Comparison of ENCODE assay signal across 1 cellular context in the genomic region with DNA sequence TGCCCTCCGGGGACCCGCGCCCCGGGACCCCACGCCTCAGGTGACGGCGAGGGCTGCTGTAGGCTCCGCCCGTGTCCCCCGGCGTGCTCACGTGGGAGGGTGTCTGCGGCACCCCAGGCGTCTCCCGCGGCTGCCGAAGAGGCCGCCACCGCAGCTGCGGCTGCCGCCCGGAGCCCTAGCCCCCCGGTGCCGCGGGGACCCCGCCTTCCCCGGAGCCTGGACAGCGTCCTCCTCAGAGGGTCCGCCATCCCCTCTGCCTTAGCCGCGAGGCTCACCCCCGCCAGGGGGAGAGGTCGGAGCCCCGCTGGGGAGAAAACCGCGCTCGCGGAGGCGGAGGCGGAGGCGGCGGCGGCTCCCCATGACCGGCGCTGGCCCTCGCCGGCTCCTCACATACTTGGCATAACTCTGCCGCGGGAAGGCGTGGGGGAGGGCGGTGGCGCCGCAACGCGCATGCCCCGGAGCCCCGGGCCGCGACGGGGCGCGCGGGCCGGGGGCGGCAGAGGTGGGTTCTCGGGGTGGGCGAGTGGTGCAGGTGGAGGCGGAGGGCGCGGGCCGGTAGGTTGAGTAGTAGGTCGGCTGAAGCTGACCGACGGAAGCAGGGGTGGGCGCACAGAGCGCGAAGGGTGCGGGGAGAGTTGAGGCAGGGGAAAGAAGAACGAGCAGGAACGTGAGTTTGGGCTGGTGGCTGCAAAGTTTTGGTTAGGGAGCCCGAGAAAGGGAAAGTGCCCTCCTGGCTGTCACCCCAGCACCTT.
TF ChIP-seq lines count a peak whose summit lies in the region.

No MANE protein-coding gene starts in this region.

TF ChIP-seq in GM12878, 131 proteins besides CTCF, POLR2A, EP300 and RAD21 (continued from another document):
- TF ChIP-seq, protein P1, sequence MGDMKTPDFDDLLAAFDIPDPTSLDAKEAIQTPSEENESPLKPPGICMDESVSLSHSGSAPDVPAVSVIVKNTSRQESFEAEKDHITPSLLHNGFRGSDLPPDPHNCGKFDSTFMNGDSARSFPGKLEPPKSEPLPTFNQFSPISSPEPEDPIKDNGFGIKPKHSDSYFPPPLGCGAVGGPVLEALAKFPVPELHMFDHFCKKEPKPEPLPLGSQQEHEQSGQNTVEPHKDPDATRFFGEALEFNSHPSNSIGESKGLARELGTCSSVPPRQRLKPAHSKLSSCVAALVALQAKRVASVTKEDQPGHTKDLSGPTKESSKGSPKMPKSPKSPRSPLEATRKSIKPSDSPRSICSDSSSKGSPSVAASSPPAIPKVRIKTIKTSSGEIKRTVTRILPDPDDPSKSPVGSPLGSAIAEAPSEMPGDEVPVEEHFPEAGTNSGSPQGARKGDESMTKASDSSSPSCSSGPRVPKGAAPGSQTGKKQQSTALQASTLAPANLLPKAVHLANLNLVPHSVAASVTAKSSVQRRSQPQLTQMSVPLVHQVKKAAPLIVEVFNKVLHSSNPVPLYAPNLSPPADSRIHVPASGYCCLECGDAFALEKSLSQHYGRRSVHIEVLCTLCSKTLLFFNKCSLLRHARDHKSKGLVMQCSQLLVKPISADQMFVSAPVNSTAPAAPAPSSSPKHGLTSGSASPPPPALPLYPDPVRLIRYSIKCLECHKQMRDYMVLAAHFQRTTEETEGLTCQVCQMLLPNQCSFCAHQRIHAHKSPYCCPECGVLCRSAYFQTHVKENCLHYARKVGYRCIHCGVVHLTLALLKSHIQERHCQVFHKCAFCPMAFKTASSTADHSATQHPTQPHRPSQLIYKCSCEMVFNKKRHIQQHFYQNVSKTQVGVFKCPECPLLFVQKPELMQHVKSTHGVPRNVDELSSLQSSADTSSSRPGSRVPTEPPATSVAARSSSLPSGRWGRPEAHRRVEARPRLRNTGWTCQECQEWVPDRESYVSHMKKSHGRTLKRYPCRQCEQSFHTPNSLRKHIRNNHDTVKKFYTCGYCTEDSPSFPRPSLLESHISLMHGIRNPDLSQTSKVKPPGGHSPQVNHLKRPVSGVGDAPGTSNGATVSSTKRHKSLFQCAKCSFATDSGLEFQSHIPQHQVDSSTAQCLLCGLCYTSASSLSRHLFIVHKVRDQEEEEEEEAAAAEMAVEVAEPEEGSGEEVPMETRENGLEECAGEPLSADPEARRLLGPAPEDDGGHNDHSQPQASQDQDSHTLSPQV (IDR thresholded peaks at IDR 0.05): no peak
- no peak for TF ChIP-seq TCF7 (IDR thresholded peaks at IDR 0.05; ENCODE audit: borderline replicate concordance)
- TF ChIP-seq, protein P2, sequence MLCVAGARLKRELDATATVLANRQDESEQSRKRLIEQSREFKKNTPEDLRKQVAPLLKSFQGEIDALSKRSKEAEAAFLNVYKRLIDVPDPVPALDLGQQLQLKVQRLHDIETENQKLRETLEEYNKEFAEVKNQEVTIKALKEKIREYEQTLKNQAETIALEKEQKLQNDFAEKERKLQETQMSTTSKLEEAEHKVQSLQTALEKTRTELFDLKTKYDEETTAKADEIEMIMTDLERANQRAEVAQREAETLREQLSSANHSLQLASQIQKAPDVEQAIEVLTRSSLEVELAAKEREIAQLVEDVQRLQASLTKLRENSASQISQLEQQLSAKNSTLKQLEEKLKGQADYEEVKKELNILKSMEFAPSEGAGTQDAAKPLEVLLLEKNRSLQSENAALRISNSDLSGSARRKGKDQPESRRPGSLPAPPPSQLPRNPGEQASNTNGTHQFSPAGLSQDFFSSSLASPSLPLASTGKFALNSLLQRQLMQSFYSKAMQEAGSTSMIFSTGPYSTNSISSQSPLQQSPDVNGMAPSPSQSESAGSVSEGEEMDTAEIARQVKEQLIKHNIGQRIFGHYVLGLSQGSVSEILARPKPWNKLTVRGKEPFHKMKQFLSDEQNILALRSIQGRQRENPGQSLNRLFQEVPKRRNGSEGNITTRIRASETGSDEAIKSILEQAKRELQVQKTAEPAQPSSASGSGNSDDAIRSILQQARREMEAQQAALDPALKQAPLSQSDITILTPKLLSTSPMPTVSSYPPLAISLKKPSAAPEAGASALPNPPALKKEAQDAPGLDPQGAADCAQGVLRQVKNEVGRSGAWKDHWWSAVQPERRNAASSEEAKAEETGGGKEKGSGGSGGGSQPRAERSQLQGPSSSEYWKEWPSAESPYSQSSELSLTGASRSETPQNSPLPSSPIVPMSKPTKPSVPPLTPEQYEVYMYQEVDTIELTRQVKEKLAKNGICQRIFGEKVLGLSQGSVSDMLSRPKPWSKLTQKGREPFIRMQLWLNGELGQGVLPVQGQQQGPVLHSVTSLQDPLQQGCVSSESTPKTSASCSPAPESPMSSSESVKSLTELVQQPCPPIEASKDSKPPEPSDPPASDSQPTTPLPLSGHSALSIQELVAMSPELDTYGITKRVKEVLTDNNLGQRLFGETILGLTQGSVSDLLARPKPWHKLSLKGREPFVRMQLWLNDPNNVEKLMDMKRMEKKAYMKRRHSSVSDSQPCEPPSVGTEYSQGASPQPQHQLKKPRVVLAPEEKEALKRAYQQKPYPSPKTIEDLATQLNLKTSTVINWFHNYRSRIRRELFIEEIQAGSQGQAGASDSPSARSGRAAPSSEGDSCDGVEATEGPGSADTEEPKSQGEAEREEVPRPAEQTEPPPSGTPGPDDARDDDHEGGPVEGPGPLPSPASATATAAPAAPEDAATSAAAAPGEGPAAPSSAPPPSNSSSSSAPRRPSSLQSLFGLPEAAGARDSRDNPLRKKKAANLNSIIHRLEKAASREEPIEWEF (IDR thresholded peaks at IDR 0.05; ENCODE audit: insufficient replicate concordance, low read depth, low read length): no peak
- TF ChIP-seq, protein P3, sequence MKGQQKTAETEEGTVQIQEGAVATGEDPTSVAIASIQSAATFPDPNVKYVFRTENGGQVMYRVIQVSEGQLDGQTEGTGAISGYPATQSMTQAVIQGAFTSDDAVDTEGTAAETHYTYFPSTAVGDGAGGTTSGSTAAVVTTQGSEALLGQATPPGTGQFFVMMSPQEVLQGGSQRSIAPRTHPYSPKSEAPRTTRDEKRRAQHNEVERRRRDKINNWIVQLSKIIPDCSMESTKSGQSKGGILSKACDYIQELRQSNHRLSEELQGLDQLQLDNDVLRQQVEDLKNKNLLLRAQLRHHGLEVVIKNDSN (IDR thresholded peaks at IDR 0.05; ENCODE audit: borderline replicate concordance, extremely low read length, insufficient read depth, low read depth, low read length): peak; percentile 76
- TF ChIP-seq CREM (IDR thresholded peaks at IDR 0.05; ENCODE audit: low read depth): 0 out of 2 replicates have a peak, but pooled peaks have one; percentile 15
- TF ChIP-seq, protein P4, sequence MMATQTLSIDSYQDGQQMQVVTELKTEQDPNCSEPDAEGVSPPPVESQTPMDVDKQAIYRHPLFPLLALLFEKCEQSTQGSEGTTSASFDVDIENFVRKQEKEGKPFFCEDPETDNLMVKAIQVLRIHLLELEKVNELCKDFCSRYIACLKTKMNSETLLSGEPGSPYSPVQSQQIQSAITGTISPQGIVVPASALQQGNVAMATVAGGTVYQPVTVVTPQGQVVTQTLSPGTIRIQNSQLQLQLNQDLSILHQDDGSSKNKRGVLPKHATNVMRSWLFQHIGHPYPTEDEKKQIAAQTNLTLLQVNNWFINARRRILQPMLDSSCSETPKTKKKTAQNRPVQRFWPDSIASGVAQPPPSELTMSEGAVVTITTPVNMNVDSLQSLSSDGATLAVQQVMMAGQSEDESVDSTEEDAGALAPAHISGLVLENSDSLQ (IDR thresholded peaks at IDR 0.05): no peak
- peak in 1 of 2 experiments; percentile 62; a peak in 2 of 4 replicates for TF ChIP-seq BHLHE40 (IDR thresholded peaks at IDR 0.05; ENCODE audit: borderline replicate concordance in 1 of 2, low read depth in 2 of 2, low read length in 1 of 2)
- no peak for TF ChIP-seq PAX8 (IDR thresholded peaks at IDR 0.05)
- TF ChIP-seq STAT3 (IDR thresholded peaks at IDR 0.05; ENCODE audit: low read depth, low read length): no peak
- no peak for TF ChIP-seq MTA3 (IDR thresholded peaks at IDR 0.05; ENCODE audit: borderline replicate concordance, low read length)
- no peak for TF ChIP-seq SREBF2 (IDR thresholded peaks at IDR 0.05; ENCODE audit: low read length)
- TF ChIP-seq CREB1 (IDR thresholded peaks at IDR 0.05; ENCODE audit: low read depth): peak; percentile 2; the same call in 1 of the 2 replicates
- TF ChIP-seq EGR1 (IDR thresholded peaks at IDR 0.05; ENCODE audit: borderline replicate concordance in 1 of 2, low read depth in 2 of 2, low read length in 2 of 2): peak in 1 of 2 experiments; percentile 74; a peak in 2 of 3 replicates
- TF ChIP-seq, protein P5, sequence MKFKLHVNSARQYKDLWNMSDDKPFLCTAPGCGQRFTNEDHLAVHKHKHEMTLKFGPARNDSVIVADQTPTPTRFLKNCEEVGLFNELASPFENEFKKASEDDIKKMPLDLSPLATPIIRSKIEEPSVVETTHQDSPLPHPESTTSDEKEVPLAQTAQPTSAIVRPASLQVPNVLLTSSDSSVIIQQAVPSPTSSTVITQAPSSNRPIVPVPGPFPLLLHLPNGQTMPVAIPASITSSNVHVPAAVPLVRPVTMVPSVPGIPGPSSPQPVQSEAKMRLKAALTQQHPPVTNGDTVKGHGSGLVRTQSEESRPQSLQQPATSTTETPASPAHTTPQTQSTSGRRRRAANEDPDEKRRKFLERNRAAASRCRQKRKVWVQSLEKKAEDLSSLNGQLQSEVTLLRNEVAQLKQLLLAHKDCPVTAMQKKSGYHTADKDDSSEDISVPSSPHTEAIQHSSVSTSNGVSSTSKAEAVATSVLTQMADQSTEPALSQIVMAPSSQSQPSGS (IDR thresholded peaks at IDR 0.05; ENCODE audit: low read length): no peak
